1 cellular context compared by ENCODE assay signal in genomic region chr17:13204607-13205237, GRCh38.
TF ChIP-seq lines count a peak whose summit lies in the region.

No MANE protein-coding gene starts in this region.

TF ChIP-seq in HEK293, 187 proteins besides CTCF, POLR2A, EP300 and RAD21 (continued from another document and continues in another):
- TF ChIP-seq, protein P1, sequence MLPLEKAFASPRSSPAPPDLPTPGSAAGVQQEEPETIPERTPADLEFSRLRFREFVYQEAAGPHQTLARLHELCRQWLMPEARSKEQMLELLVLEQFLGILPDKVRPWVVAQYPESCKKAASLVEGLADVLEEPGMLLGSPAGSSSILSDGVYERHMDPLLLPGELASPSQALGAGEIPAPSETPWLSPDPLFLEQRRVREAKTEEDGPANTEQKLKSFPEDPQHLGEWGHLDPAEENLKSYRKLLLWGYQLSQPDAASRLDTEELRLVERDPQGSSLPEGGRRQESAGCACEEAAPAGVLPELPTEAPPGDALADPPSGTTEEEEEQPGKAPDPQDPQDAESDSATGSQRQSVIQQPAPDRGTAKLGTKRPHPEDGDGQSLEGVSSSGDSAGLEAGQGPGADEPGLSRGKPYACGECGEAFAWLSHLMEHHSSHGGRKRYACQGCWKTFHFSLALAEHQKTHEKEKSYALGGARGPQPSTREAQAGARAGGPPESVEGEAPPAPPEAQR (tag by site-specific recombination; IDR thresholded peaks at IDR 0.05): no peak
- TF ChIP-seq KLF8 (tag by site-specific recombination; IDR thresholded peaks at IDR 0.05) (peak; percentile 60; the same call in 1 of the 2 replicates), ZNF549 (tag by site-specific recombination; IDR thresholded peaks at IDR 0.05) (no peak), ZNF548 (tag by site-specific recombination; IDR thresholded peaks at IDR 0.05) (no peak), GLIS2 (tag by site-specific recombination; IDR thresholded peaks at IDR 0.05) (peak; percentile 57; the same call in 1 of the 2 replicates), ZNF114 (tag by site-specific recombination; IDR thresholded peaks at IDR 0.05) (no peak), WT1 (tag by site-specific recombination; IDR thresholded peaks at IDR 0.05) (no peak), SETDB1 (IDR thresholded peaks at IDR 0.05; ENCODE audit: insufficient read length, low read length) (no peak), ZNF629 (tag by site-specific recombination; IDR thresholded peaks at IDR 0.05) (peak; percentile 82), ZEB2 (tag by site-specific recombination; IDR thresholded peaks at IDR 0.05) (peak; percentile 53; the same call in 1 of the 2 replicates), HOXC10 (CRISPR knock-in tag; IDR thresholded peaks at IDR 0.05) (no peak), ZNF701 (tag by site-specific recombination; IDR thresholded peaks at IDR 0.05) (no peak), KLF10 (tag by site-specific recombination; IDR thresholded peaks at IDR 0.05) (peak; percentile 30; the same call in 1 of the 2 replicates), ZSCAN16 (tag by site-specific recombination; IDR thresholded peaks at IDR 0.05) (no peak), ZNF184 (tag by site-specific recombination; IDR thresholded peaks at IDR 0.05) (peak; percentile 64; the same call in 1 of the 2 replicates), HOXA7 (CRISPR knock-in tag; IDR thresholded peaks at IDR 0.05; ENCODE audit: borderline replicate concordance) (no peak), ZFHX2 (tag by site-specific recombination; conservative IDR thresholded peaks at IDR 0.05) (no peak), ZNF335 (tag by site-specific recombination; conservative IDR thresholded peaks at IDR 0.05) (0 out of 2 replicates have a peak, but pooled peaks have one; percentile 16), ZNF19 (tag by site-specific recombination; IDR thresholded peaks at IDR 0.05; ENCODE audit: low read depth) (no peak), ZBTB7A (tag by site-specific recombination; IDR thresholded peaks at IDR 0.05; ENCODE audit: low read depth) (no peak), ZNF341 (tag by site-specific recombination; IDR thresholded peaks at IDR 0.05; ENCODE audit: low read depth) (no peak), ZBTB21 (tag by site-specific recombination; IDR thresholded peaks at IDR 0.05) (peak; percentile 71), ZNF10 (tag by site-specific recombination; IDR thresholded peaks at IDR 0.05) (no peak), ZNF157 (tag by site-specific recombination; IDR thresholded peaks at IDR 0.05) (no peak), ZNF664 (tag by site-specific recombination; IDR thresholded peaks at IDR 0.05) (no peak), ZBTB48 (tag by site-specific recombination; IDR thresholded peaks at IDR 0.05) (0 out of 2 replicates have a peak, but pooled peaks have one; percentile 35), GLIS1 (tag by site-specific recombination; IDR thresholded peaks at IDR 0.05) (peak; percentile 78), ZNF362 (tag by site-specific recombination; IDR thresholded peaks at IDR 0.05) (no peak), ZNF138 (tag by site-specific recombination; IDR thresholded peaks at IDR 0.05; ENCODE audit: borderline replicate concordance) (no peak), ZNF791 (tag by site-specific recombination; IDR thresholded peaks at IDR 0.05) (no peak), SP7 (tag by site-specific recombination; IDR thresholded peaks at IDR 0.05) (peak; percentile 99), ZNF610 (tag by site-specific recombination; IDR thresholded peaks at IDR 0.05; ENCODE audit: borderline replicate concordance) (no peak), ZNF366 (tag by site-specific recombination; conservative IDR thresholded peaks at IDR 0.05) (peak; percentile 47), ZNF112 (tag by site-specific recombination; IDR thresholded peaks at IDR 0.05) (no peak), ZNF324 (tag by site-specific recombination; IDR thresholded peaks at IDR 0.05) (peak; percentile 74), ZNF221 (tag by site-specific recombination; IDR thresholded peaks at IDR 0.05; ENCODE audit: borderline replicate concordance) (no peak), ZSCAN30 (tag by site-specific recombination; IDR thresholded peaks at IDR 0.05) (no peak), OSR2 (tag by site-specific recombination; IDR thresholded peaks at IDR 0.05) (peak; percentile 88), ZBTB8A (tag by site-specific recombination; IDR thresholded peaks at IDR 0.05) (no peak), ZNF521 (tag by site-specific recombination; IDR thresholded peaks at IDR 0.05) (no peak), ZNF558 (tag by site-specific recombination; IDR thresholded peaks at IDR 0.05) (no peak), ZNF391 (tag by site-specific recombination; IDR thresholded peaks at IDR 0.05; ENCODE audit: borderline replicate concordance, low read depth) (peak; percentile 42; the same call in 1 of the 2 replicates), ZNF48 (tag by site-specific recombination; IDR thresholded peaks at IDR 0.05) (no peak), ZNF677 (tag by site-specific recombination; IDR thresholded peaks at IDR 0.05) (no peak), ZNF174 (tag by site-specific recombination; IDR thresholded peaks at IDR 0.05) (no peak), ZNF843 (tag by site-specific recombination; IDR thresholded peaks at IDR 0.05) (peak; percentile 42; the same call in 1 of the 2 replicates), ZNF560 (tag by site-specific recombination; IDR thresholded peaks at IDR 0.05; ENCODE audit: borderline replicate concordance) (no peak), GLI4 (tag by site-specific recombination; IDR thresholded peaks at IDR 0.05) (no peak), ZFP3 (tag by site-specific recombination; IDR thresholded peaks at IDR 0.05; ENCODE audit: low read depth) (no peak), ZNF518A (tag by site-specific recombination; conservative IDR thresholded peaks at IDR 0.05; ENCODE audit: low read depth) (peak; percentile 40; the same call in 1 of the 2 replicates), ZNF624 (tag by site-specific recombination; IDR thresholded peaks at IDR 0.05) (no peak)
- TF ChIP-seq, protein P2, sequence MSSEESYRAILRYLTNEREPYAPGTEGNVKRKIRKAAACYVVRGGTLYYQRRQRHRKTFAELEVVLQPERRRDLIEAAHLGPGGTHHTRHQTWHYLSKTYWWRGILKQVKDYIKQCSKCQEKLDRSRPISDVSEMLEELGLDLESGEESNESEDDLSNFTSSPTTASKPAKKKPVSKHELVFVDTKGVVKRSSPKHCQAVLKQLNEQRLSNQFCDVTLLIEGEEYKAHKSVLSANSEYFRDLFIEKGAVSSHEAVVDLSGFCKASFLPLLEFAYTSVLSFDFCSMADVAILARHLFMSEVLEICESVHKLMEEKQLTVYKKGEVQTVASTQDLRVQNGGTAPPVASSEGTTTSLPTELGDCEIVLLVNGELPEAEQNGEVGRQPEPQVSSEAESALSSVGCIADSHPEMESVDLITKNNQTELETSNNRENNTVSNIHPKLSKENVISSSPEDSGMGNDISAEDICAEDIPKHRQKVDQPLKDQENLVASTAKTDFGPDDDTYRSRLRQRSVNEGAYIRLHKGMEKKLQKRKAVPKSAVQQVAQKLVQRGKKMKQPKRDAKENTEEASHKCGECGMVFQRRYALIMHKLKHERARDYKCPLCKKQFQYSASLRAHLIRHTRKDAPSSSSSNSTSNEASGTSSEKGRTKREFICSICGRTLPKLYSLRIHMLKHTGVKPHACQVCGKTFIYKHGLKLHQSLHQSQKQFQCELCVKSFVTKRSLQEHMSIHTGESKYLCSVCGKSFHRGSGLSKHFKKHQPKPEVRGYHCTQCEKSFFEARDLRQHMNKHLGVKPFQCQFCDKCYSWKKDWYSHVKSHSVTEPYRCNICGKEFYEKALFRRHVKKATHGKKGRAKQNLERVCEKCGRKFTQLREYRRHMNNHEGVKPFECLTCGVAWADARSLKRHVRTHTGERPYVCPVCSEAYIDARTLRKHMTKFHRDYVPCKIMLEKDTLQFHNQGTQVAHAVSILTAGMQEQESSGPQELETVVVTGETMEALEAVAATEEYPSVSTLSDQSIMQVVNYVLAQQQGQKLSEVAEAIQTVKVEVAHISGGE (tag by site-specific recombination; conservative IDR thresholded peaks at IDR 0.05; ENCODE audit: low read depth): no peak
- TF ChIP-seq, protein P3, sequence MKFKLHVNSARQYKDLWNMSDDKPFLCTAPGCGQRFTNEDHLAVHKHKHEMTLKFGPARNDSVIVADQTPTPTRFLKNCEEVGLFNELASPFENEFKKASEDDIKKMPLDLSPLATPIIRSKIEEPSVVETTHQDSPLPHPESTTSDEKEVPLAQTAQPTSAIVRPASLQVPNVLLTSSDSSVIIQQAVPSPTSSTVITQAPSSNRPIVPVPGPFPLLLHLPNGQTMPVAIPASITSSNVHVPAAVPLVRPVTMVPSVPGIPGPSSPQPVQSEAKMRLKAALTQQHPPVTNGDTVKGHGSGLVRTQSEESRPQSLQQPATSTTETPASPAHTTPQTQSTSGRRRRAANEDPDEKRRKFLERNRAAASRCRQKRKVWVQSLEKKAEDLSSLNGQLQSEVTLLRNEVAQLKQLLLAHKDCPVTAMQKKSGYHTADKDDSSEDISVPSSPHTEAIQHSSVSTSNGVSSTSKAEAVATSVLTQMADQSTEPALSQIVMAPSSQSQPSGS (tag by site-specific recombination; IDR thresholded peaks at IDR 0.05; ENCODE audit: low read depth): no peak
- TF ChIP-seq, protein P4, sequence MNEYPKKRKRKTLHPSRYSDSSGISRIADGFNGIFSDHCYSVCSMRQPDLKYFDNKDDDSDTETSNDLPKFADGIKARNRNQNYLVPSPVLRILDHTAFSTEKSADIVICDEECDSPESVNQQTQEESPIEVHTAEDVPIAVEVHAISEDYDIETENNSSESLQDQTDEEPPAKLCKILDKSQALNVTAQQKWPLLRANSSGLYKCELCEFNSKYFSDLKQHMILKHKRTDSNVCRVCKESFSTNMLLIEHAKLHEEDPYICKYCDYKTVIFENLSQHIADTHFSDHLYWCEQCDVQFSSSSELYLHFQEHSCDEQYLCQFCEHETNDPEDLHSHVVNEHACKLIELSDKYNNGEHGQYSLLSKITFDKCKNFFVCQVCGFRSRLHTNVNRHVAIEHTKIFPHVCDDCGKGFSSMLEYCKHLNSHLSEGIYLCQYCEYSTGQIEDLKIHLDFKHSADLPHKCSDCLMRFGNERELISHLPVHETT (tag by site-specific recombination; IDR thresholded peaks at IDR 0.05): 0 out of 2 replicates have a peak, but pooled peaks have one; percentile 50
- TF ChIP-seq, protein P5, sequence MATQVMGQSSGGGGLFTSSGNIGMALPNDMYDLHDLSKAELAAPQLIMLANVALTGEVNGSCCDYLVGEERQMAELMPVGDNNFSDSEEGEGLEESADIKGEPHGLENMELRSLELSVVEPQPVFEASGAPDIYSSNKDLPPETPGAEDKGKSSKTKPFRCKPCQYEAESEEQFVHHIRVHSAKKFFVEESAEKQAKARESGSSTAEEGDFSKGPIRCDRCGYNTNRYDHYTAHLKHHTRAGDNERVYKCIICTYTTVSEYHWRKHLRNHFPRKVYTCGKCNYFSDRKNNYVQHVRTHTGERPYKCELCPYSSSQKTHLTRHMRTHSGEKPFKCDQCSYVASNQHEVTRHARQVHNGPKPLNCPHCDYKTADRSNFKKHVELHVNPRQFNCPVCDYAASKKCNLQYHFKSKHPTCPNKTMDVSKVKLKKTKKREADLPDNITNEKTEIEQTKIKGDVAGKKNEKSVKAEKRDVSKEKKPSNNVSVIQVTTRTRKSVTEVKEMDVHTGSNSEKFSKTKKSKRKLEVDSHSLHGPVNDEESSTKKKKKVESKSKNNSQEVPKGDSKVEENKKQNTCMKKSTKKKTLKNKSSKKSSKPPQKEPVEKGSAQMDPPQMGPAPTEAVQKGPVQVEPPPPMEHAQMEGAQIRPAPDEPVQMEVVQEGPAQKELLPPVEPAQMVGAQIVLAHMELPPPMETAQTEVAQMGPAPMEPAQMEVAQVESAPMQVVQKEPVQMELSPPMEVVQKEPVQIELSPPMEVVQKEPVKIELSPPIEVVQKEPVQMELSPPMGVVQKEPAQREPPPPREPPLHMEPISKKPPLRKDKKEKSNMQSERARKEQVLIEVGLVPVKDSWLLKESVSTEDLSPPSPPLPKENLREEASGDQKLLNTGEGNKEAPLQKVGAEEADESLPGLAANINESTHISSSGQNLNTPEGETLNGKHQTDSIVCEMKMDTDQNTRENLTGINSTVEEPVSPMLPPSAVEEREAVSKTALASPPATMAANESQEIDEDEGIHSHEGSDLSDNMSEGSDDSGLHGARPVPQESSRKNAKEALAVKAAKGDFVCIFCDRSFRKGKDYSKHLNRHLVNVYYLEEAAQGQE (tag by site-specific recombination; IDR thresholded peaks at IDR 0.05): no peak
